In genomic region chr5:176812269-176813259, GRCh38 we compare ENCODE assay signal across 1 cellular context.
TF ChIP-seq lines count a peak whose summit lies in the region.

No MANE protein-coding gene starts in this region.

TF ChIP-seq in HepG2, 621 proteins besides CTCF, POLR2A, EP300 and RAD21 (continued from another document and continues in another):
- TF ChIP-seq ZBTB40 (IDR thresholded peaks at IDR 0.05) (no peak), ZBTB40 (CRISPR knock-in tag; IDR thresholded peaks at IDR 0.05) (no peak), SP5 (CRISPR knock-in tag; IDR thresholded peaks at IDR 0.05; ENCODE audit: borderline replicate concordance, low read depth) (no peak), SP140L (CRISPR knock-in tag; IDR thresholded peaks at IDR 0.05; ENCODE audit: borderline replicate concordance) (no peak), ZNF224 (CRISPR knock-in tag; IDR thresholded peaks at IDR 0.05) (no peak), HMG20B (CRISPR knock-in tag; conservative IDR thresholded peaks at IDR 0.05) (no peak), ZNF639 (CRISPR knock-in tag; conservative IDR thresholded peaks at IDR 0.05) (no peak), UBTF (CRISPR knock-in tag; IDR thresholded peaks at IDR 0.05) (peak; percentile 35; the same call in 1 of the 2 replicates), SMC3 (IDR thresholded peaks at IDR 0.05; ENCODE audit: low read length) (peak; percentile 21; the same call in 1 of the 2 replicates), GPN1 (CRISPR knock-in tag; IDR thresholded peaks at IDR 0.05; ENCODE audit: borderline replicate concordance) (no peak), POLR2AphosphoS2 (IDR thresholded peaks at IDR 0.05; ENCODE audit: low read depth, low read length) (no peak), GABPA (IDR thresholded peaks at IDR 0.05; ENCODE audit: low read depth, low read length) (no peak), GABPA (CRISPR knock-in tag; IDR thresholded peaks at IDR 0.05; ENCODE audit: low read depth) (no peak), ZNF747 (CRISPR knock-in tag; IDR thresholded peaks at IDR 0.05; ENCODE audit: borderline replicate concordance) (no peak), MEIS2 (CRISPR knock-in tag; IDR thresholded peaks at IDR 0.05) (peak; percentile 59; the same call in 1 of the 2 replicates), ZBTB21 (CRISPR knock-in tag; IDR thresholded peaks at IDR 0.05) (no peak), ZNF263 (CRISPR knock-in tag; IDR thresholded peaks at IDR 0.05) (peak; percentile 47), ZNF597 (CRISPR knock-in tag; IDR thresholded peaks at IDR 0.05) (no peak), ZBTB43 (CRISPR knock-in tag; conservative IDR thresholded peaks at IDR 0.05) (no peak), ZNF550 (CRISPR knock-in tag; IDR thresholded peaks at IDR 0.05; ENCODE audit: borderline replicate concordance) (no peak), HNF1B (CRISPR knock-in tag; IDR thresholded peaks at IDR 0.05) (no peak)
- TF ChIP-seq, protein P1, sequence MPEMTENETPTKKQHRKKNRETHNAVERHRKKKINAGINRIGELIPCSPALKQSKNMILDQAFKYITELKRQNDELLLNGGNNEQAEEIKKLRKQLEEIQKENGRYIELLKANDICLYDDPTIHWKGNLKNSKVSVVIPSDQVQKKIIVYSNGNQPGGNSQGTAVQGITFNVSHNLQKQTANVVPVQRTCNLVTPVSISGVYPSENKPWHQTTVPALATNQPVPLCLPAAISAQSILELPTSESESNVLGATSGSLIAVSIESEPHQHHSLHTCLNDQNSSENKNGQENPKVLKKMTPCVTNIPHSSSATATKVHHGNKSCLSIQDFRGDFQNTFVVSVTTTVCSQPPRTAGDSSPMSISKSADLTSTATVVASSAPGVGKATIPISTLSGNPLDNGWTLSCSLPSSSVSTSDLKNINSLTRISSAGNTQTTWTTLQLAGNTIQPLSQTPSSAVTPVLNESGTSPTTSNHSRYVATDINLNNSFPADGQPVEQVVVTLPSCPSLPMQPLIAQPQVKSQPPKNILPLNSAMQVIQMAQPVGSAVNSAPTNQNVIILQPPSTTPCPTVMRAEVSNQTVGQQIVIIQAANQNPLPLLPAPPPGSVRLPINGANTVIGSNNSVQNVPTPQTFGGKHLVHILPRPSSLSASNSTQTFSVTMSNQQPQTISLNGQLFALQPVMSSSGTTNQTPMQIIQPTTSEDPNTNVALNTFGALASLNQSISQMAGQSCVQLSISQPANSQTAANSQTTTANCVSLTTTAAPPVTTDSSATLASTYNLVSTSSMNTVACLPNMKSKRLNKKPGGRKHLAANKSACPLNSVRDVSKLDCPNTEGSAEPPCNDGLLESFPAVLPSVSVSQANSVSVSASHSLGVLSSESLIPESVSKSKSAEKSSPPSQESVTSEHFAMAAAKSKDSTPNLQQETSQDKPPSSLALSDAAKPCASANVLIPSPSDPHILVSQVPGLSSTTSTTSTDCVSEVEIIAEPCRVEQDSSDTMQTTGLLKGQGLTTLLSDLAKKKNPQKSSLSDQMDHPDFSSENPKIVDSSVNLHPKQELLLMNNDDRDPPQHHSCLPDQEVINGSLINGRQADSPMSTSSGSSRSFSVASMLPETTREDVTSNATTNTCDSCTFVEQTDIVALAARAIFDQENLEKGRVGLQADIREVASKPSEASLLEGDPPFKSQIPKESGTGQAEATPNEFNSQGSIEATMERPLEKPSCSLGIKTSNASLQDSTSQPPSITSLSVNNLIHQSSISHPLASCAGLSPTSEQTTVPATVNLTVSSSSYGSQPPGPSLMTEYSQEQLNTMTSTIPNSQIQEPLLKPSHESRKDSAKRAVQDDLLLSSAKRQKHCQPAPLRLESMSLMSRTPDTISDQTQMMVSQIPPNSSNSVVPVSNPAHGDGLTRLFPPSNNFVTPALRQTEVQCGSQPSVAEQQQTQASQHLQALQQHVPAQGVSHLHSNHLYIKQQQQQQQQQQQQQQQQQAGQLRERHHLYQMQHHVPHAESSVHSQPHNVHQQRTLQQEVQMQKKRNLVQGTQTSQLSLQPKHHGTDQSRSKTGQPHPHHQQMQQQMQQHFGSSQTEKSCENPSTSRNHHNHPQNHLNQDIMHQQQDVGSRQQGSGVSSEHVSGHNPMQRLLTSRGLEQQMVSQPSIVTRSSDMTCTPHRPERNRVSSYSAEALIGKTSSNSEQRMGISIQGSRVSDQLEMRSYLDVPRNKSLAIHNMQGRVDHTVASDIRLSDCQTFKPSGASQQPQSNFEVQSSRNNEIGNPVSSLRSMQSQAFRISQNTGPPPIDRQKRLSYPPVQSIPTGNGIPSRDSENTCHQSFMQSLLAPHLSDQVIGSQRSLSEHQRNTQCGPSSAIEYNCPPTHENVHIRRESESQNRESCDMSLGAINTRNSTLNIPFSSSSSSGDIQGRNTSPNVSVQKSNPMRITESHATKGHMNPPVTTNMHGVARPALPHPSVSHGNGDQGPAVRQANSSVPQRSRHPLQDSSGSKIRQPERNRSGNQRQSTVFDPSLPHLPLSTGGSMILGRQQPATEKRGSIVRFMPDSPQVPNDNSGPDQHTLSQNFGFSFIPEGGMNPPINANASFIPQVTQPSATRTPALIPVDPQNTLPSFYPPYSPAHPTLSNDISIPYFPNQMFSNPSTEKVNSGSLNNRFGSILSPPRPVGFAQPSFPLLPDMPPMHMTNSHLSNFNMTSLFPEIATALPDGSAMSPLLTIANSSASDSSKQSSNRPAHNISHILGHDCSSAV (CRISPR knock-in tag; IDR thresholded peaks at IDR 0.05; ENCODE audit: borderline replicate concordance), result no peak
- TF ChIP-seq, protein P2, sequence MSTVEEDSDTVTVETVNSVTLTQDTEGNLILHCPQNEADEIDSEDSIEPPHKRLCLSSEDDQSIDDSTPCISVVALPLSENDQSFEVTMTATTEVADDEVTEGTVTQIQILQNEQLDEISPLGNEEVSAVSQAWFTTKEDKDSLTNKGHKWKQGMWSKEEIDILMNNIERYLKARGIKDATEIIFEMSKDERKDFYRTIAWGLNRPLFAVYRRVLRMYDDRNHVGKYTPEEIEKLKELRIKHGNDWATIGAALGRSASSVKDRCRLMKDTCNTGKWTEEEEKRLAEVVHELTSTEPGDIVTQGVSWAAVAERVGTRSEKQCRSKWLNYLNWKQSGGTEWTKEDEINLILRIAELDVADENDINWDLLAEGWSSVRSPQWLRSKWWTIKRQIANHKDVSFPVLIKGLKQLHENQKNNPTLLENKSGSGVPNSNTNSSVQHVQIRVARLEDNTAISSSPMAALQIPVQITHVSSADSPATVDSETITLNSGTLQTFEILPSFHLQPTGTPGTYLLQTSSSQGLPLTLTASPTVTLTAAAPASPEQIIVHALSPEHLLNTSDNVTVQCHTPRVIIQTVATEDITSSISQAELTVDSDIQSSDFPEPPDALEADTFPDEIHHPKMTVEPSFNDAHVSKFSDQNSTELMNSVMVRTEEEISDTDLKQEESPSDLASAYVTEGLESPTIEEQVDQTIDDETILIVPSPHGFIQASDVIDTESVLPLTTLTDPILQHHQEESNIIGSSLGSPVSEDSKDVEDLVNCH (CRISPR knock-in tag; IDR thresholded peaks at IDR 0.05), result no peak
